In the genomic region with DNA sequence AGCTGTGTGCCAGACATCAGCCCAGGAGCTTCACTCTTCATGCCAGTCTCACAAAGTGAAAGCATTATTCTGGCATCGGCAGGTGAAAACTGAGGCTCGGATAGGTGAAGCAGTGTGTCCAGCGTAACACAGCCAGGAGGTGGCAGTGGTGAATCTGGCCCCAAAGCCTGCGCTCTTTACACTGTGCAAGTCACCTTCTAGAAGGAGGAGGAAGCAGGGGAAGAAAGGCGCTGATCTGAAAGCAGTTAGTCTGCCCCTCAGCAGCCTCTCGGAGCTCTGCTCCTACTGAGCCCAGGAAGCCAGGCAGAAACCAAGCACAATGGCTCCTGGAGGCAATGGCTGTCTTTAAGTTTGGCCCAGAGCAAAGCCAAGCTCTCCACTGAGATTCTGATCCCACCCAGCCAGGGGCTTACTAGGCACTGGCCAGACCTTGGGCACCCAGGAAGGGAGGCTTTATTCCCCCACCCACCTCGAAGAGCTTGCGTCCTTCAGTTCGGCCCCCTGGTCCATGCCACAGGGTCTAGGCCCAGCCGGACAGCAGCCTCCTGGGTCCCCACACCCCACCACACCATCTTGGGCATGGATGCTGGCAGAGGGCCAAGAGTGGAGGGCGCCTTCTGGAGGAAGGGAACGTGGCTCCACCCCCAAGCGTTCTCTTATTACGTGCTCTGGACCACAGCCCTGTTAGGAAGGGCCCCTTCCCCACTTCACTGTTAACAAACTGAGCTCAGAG, we compare ENCODE assay signal across 9 cellular contexts.
DNase-seq lines count a peak whose midpoint lies in the region; ATAC-seq, FAIRE-seq and TF ChIP-seq lines count a peak whose summit lies in the region.
"Had no signal": no experiment of that assay in that cellular context is flagged by ENCODE, and none has a peak within 500 bp of the region (broad histone marks: within the 10 kb centered on the region; RNA-seq: fewer than 3 reads in every experiment).

No MANE protein-coding gene starts in this region.

- TF ChIP-seq CTCF in C4-2B (conservative IDR thresholded peaks at IDR 0.05): peak; percentile 63
- no peak for TF ChIP-seq CTCF in esophagus muscularis mucosa (IDR thresholded peaks at IDR 0.05)

- H3K4me3 ChIP-seq in esophagus muscularis mucosa: peak overlapping the region in 1 of 4 donors; percentile 8
- H3K4me3 ChIP-seq: cardiac muscle cell had no signal

- peaks cover 0 to 61% (median 2%) of the 10 kb centered on the region in 4 donors for H3K27me3 ChIP-seq in esophagus muscularis mucosa
- H3K27me3 ChIP-seq: cardiac muscle cell had no signal

- H3K4me1 ChIP-seq in esophagus muscularis mucosa: peaks cover 0 to 17% (median 14%) of the 10 kb centered on the region in 4 donors

- H3K9me3 ChIP-seq in esophagus muscularis mucosa: no peaks in the 10 kb centered on the region

- no peak for TF ChIP-seq POLR2A in GM12892 (IDR thresholded peaks at IDR 0.05; ENCODE audit: low read depth, low read length)
- no peak for TF ChIP-seq POLR2A in esophagus muscularis mucosa (IDR thresholded peaks at IDR 0.05; ENCODE audit: low read depth)

- no peak for TF ChIP-seq EP300 in esophagus muscularis mucosa (IDR thresholded peaks at IDR 0.05)

- 52% methylated on average over 11 of the region's 14 CpGs for WGBS in esophagus muscularis mucosa

- ATAC-seq in HG03135 (IDR thresholded peaks at IDR 0.05; ENCODE audit: unreplicated experiment): peak; percentile 79
- ATAC-seq in HG03097 (IDR thresholded peaks at IDR 0.05; ENCODE audit: low FRiP score, unreplicated experiment): no peak

- H3K27ac ChIP-seq in C4-2B (no peak overlapping the region), esophagus muscularis mucosa (replicated peaks in 1 of 4) (no peak overlapping the region)
- H3K27ac ChIP-seq: cardiac muscle cell had no signal

- H3K36me3 ChIP-seq in esophagus muscularis mucosa: no peaks in the 10 kb centered on the region
- H3K36me3 ChIP-seq: cardiac muscle cell had no signal

- FAIRE-seq in GM12892 (lab: Jason Lieb, UNC): no peak

- DNase-seq in GM12892 (ENCODE audit: insufficient read length): peak; percentile 40
- DNase-seq in RPMI7951 (ENCODE audit: low read depth): peak; percentile 4
- DNase-seq in iPS-NIHi11 (ENCODE audit: low spot score): peak; percentile 78
- peak; percentile 42 for DNase-seq in ureter (ENCODE audit: low spot score)
- DNase-seq in esophagus muscularis mucosa (ENCODE audit: extremely low spot score): no peak

- intact Hi-C loops in esophagus muscularis mucosa (cut with DNase I): no loop called here
